19 cellular contexts compared by ENCODE assay signal in genomic region chr3:17204049-17204650, GRCh38.
"Had no signal": no experiment of that assay in that cellular context is flagged by ENCODE, and none has a peak within 500 bp of the region (broad histone marks: within the 10 kb centered on the region; RNA-seq: fewer than 3 reads in every experiment).

No MANE protein-coding gene starts in this region.

- H3K4me1 Mint-ChIP-seq: endodermal cell, nephron progenitor cell had no signal

- H3K36me3 ChIP-seq: lower lobe of right lung, neutrophil had no signal

- H3K27ac ChIP-seq: coronary artery, left ventricle myocardium inferior, lower lobe of right lung, neutrophil, skin epidermis, stomach had no signal

- H3K27me3 ChIP-seq: neutrophil, stomach had no signal

- H3K4me3 Mint-ChIP-seq: endodermal cell, immature natural killer cell, nephron progenitor cell had no signal

- H3K9me3 ChIP-seq: neutrophil had no signal

- H3K27me3 Mint-ChIP-seq: naive B cell had no signal

- DNase-seq: effector CD4-positive, alpha-beta T cell; endodermal cell; erythroblast; glutamatergic neuron; immature natural killer cell; left cardiac atrium; left ventricle myocardium inferior; lower lobe of right lung; mesendoderm; naive B cell; nephron progenitor cell; stimulated activated CD4-positive, alpha-beta T cell treated with anti-CD3 and anti-CD28 coated beads, Interleukin-2, amount 100 ng/mL, for 24 hours; stimulated activated naive CD4-positive, alpha-beta T cell; stomach; trophoblast cell had no signal

- ATAC-seq: left cardiac atrium, lower lobe of right lung, sciatic nerve had no signal

- H3K4me3 ChIP-seq: coronary artery, left ventricle myocardium inferior, lower lobe of right lung, skin epidermis, stomach had no signal

- H3K27ac Mint-ChIP-seq: endodermal cell, nephron progenitor cell had no signal

- H3K4me1 ChIP-seq: lower lobe of right lung, stomach had no signal
